1 cellular context compared by ENCODE assay signal in the genomic region with DNA sequence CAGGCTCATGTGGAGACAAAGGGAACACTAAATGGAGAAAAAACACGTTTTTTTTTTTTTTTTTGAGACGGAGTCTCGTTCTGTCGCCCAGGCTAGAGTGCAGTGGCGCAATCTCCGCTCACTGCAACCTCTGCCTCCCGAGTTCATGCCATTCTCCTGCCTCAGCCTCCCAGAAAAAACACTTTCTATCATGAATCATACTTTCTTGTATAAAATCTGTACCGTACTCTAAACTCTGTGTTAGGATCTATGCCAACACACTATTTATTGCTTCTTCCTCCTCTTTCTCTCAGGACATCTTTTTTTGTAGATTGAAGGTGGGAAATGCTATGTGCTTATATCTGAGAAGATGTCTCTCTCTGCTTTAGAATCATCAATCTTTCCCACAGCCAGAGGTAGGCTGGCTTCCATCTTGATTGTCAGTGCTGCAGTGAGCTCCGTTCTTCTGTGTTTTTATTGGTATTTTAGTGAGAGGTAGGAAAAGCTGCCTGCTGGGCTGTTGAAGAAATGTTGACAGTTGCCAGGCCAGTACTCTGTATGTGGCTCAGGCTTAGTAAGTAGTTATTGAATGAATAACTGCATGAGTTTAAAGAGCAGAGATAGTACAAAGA.
TF ChIP-seq lines count a peak whose summit lies in the region.

No MANE protein-coding gene starts in this region.

TF ChIP-seq in GM23338, 12 proteins besides CTCF, POLR2A, EP300 and RAD21 (continued from another document):
- TF ChIP-seq ZNF462 (CRISPR knock-in tag; IDR thresholded peaks at IDR 0.05) (no peak), EZH2 (IDR thresholded peaks at IDR 0.05; ENCODE audit: low read depth, unreplicated experiment) (no peak), ETS1 (IDR thresholded peaks at IDR 0.05) (no peak), JUNB (IDR thresholded peaks at IDR 0.05; ENCODE audit: unreplicated experiment) (no peak), STAT1 (IDR thresholded peaks at IDR 0.05; ENCODE audit: unreplicated experiment) (no peak), NANOG (IDR thresholded peaks at IDR 0.05; ENCODE audit: borderline replicate concordance) (no peak), ZNF331 (CRISPR knock-in tag; IDR thresholded peaks at IDR 0.05; ENCODE audit: low read depth) (no peak)
